ENCODE assay signal across 14 cellular contexts in the genomic region with DNA sequence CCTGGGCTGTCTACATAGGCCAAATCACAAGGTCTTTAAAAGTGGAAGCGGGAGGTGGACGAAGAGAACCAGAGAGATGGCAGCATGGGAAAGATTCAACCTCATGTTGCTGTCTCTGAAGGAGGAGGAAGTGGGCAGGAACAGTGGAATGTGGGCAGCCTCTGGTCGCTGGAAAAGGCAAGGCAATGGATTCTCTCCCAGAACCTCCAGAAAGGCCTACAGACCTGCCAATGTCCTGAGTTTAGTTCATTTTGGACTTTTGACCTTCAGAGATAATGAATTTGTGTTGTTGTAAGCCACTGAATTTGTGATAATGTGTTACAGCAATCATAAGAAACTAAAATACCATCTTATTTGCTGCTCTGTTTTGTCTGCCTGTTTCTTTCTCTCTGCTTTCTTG.
"Had no signal": no experiment of that assay in that cellular context is flagged by ENCODE, and none has a peak within 500 bp of the region (broad histone marks: within the 10 kb centered on the region; RNA-seq: fewer than 3 reads in every experiment).

No MANE protein-coding gene starts in this region.

- FAIRE-seq: endometrium, kidney, TTC549 had no signal

- H3K36me3 ChIP-seq: ascending aorta, gastroesophageal sphincter, heart left ventricle, left lung, neutrophil, thoracic aorta had no signal

- H3K27me3 ChIP-seq: ascending aorta, gastroesophageal sphincter, heart left ventricle, left lung had no signal

- H3K9me3 ChIP-seq: ascending aorta, gastroesophageal sphincter, heart left ventricle, left lung, neutrophil, thoracic aorta had no signal

- H3K4me1 ChIP-seq: gastroesophageal sphincter, left lung had no signal

- DNase-seq: activated CD4-positive, alpha-beta T cell treated with anti-CD3 and anti-CD28 coated beads, Interleukin-2, amount 50 U/mL, for 4 hours; activated gamma-delta T cell; cortex of kidney; heart left ventricle; kidney; left lung; naive thymus-derived CD4-positive, alpha-beta T cell; stimulated activated naive B cell treated with anti-CD40 and anti-IgM and Interleukin-4, amounts not matched to agents 10 μg/mL and 1 μg/mL and 100 μg/mL, for 72 hours had no signal

- H3K27ac ChIP-seq: ascending aorta, gastroesophageal sphincter, left lung, neutrophil, thoracic aorta had no signal

- H3K4me3 ChIP-seq: ascending aorta, gastroesophageal sphincter, heart left ventricle, left lung, thoracic aorta had no signal

- ATAC-seq: gastroesophageal sphincter; heart left ventricle; left lung; naive thymus-derived CD4-positive, alpha-beta T cell; stimulated activated naive B cell treated with anti-CD40 and anti-IgM and Interleukin-4, amounts not matched to agents 10 μg/mL and 1 μg/mL and 100 μg/mL, for 72 hours had no signal
